ENCODE assay signal across 19 cellular contexts in genomic region chr9:107862329-107862728, GRCh38.
DNase-seq lines count a peak whose midpoint lies in the region; ATAC-seq and TF ChIP-seq lines count a peak whose summit lies in the region.
"Had no signal": no experiment of that assay in that cellular context is flagged by ENCODE, and none has a peak within 500 bp of the region (broad histone marks: within the 10 kb centered on the region; RNA-seq: fewer than 3 reads in every experiment).

No MANE protein-coding gene starts in this region.

- no peaks in the 10 kb centered on the region for H3K27me3 Mint-ChIP-seq in stimulated activated naive B cell treated with anti-CD40 and anti-IgM and Interleukin-4, amounts not matched to agents 10 μg/mL and 1 μg/mL and 100 μg/mL, for 72 hours

- 97% methylated on average over 2 of the region's 2 CpGs for WGBS in suprapubic skin

- no peak for TF ChIP-seq POLR2A in breast epithelium (IDR thresholded peaks at IDR 0.05)
- no peak for TF ChIP-seq POLR2A in suprapubic skin (IDR thresholded peaks at IDR 0.05)

- H3K9me3 ChIP-seq in left ventricle myocardium inferior (replicated peaks) (no peaks in the 10 kb centered on the region), breast epithelium (no peaks in the 10 kb centered on the region), suprapubic skin (peaks cover 3% of the 10 kb centered on the region)
- H3K9me3 ChIP-seq: BLaER1 had no signal

- no peaks in the 10 kb centered on the region for H3K4me1 ChIP-seq in left ventricle myocardium inferior
- H3K4me1 ChIP-seq in breast epithelium: no peaks in the 10 kb centered on the region
- H3K4me1 ChIP-seq in suprapubic skin: no peaks in the 10 kb centered on the region

- H3K4me3 Mint-ChIP-seq in stimulated activated naive B cell treated with anti-CD40 and anti-IgM and Interleukin-4, amounts not matched to agents 10 μg/mL and 1 μg/mL and 100 μg/mL, for 72 hours: no peak overlapping the region
- H3K4me3 Mint-ChIP-seq: GM23338 had no signal

- H3K27ac ChIP-seq in left ventricle myocardium inferior (replicated peaks): no peak overlapping the region
- H3K27ac ChIP-seq in breast epithelium: no peak overlapping the region
- H3K27ac ChIP-seq in suprapubic skin: no peak overlapping the region
- H3K27ac ChIP-seq: BLaER1, RWPE1 had no signal

- H3K36me3 ChIP-seq in left ventricle myocardium inferior: no peaks in the 10 kb centered on the region
- no peaks in the 10 kb centered on the region for H3K36me3 ChIP-seq in breast epithelium
- H3K36me3 ChIP-seq in suprapubic skin: no peaks in the 10 kb centered on the region
- H3K36me3 ChIP-seq: BLaER1 had no signal

- no peaks in the 10 kb centered on the region for H3K36me3 Mint-ChIP-seq in stimulated activated naive B cell treated with anti-CD40 and anti-IgM and Interleukin-4, amounts not matched to agents 10 μg/mL and 1 μg/mL and 100 μg/mL, for 72 hours

- TF ChIP-seq CTCF in left ventricle myocardium inferior (IDR thresholded peaks at IDR 0.05; ENCODE audit: borderline replicate concordance) (no peak), breast epithelium (IDR thresholded peaks at IDR 0.05) (no peak), suprapubic skin (IDR thresholded peaks at IDR 0.05) (no peak)

- H3K4me3 ChIP-seq in left ventricle myocardium inferior: no peak overlapping the region
- H3K4me3 ChIP-seq in breast epithelium: no peak overlapping the region
- H3K4me3 ChIP-seq in suprapubic skin: no peak overlapping the region
- H3K4me3 ChIP-seq: BLaER1, GM23338 had no signal

- peak; percentile 48 for ATAC-seq in left ventricle myocardium superior
- peak; percentile 27 for ATAC-seq in left lobe of liver
- ATAC-seq in stimulated activated naive B cell treated with anti-CD40 and anti-IgM and Interleukin-4, amounts not matched to agents 10 μg/mL and 1 μg/mL and 100 μg/mL, for 72 hours (replicated peaks): peak; percentile 78 to 89
- ATAC-seq in GM21360 (IDR thresholded peaks at IDR 0.05; ENCODE audit: unreplicated experiment): no peak
- ATAC-seq: GM23338, HCT116 had no signal

- peaks cover 22 to 47% of the 10 kb centered on the region in 2 donors for H3K4me1 Mint-ChIP-seq in stimulated activated naive B cell treated with anti-CD40 and anti-IgM and Interleukin-4, amounts not matched to agents 10 μg/mL and 1 μg/mL and 100 μg/mL, for 72 hours
- H3K4me1 Mint-ChIP-seq: GM23338 had no signal

- no peak for TF ChIP-seq EP300 in suprapubic skin (IDR thresholded peaks at IDR 0.05)

- H3K9me3 Mint-ChIP-seq in stimulated activated naive B cell treated with anti-CD40 and anti-IgM and Interleukin-4, amounts not matched to agents 10 μg/mL and 1 μg/mL and 100 μg/mL, for 72 hours: no peaks in the 10 kb centered on the region
- H3K9me3 Mint-ChIP-seq: GM23338 had no signal

- no peak for DNase-seq in left ventricle myocardium superior
- DNase-seq in left ventricle myocardium inferior: no peak
- peak; percentile 57 for DNase-seq in NOMO-1 treated with dmso at 0.1 percent for 144 hours (lab: John Stamatoyannopoulos, UW; ENCODE audit: unreplicated experiment)
- DNase-seq in left lobe of liver (ENCODE audit: low spot score): no peak
- DNase-seq in stimulated activated naive B cell treated with anti-CD40 and anti-IgM and Interleukin-4, amounts not matched to agents 10 μg/mL and 1 μg/mL and 100 μg/mL, for 72 hours: no peak
- DNase-seq in breast epithelium (ENCODE audit: low spot score in 2 of 2): no peak
- DNase-seq in suprapubic skin (ENCODE audit: low spot score in 2 of 2): no peak
- DNase-seq: DMS 273 treated with DMSO at 0.1 percent for 48 hours, GF-D8, KBM-7, NCI-H1105 treated with DMSO at 0.1 percent for 48 hours, NCI-H1694 treated with DMSO at 0.1 percent for 48 hours, NCI-H226, OCI-M1 had no signal

- no peak overlapping the region for H3K27ac Mint-ChIP-seq in stimulated activated naive B cell treated with anti-CD40 and anti-IgM and Interleukin-4, amounts not matched to agents 10 μg/mL and 1 μg/mL and 100 μg/mL, for 72 hours
- H3K27ac Mint-ChIP-seq: GM23338 had no signal

- intact Hi-C loops in left ventricle myocardium superior (cut with micrococcal nuclease) (no loop called here), left ventricle myocardium inferior (cut with micrococcal nuclease) (no loop called here), breast epithelium (cut with DNase I; ENCODE audit: low total_unique reads) (no loop called here)

- no peaks in the 10 kb centered on the region for H3K27me3 ChIP-seq in left ventricle myocardium inferior (ENCODE audit: low read depth)
- no peaks in the 10 kb centered on the region for H3K27me3 ChIP-seq in breast epithelium
- no peaks in the 10 kb centered on the region for H3K27me3 ChIP-seq in suprapubic skin
- H3K27me3 ChIP-seq: BLaER1 had no signal
